ENCODE assay signal across 20 cellular contexts in genomic region chr4:77268108-77268507, GRCh38.
"Had no signal": no experiment of that assay in that cellular context is flagged by ENCODE, and none has a peak within 500 bp of the region (broad histone marks: within the 10 kb centered on the region; RNA-seq: fewer than 3 reads in every experiment).

No MANE protein-coding gene starts in this region.

- ATAC-seq: activated naive CD4-positive, alpha-beta T cell treated with anti-CD3 and anti-CD28 coated beads, Interleukin-2, amount 50 U/mL, for 72 hours; activated T-cell treated with anti-CD3 and anti-CD28 coated beads, Interleukin-2, amount 50 U/mL, for 72 hours; left ventricle myocardium superior; right cardiac atrium; stimulated activated naive B cell treated with anti-CD40 and anti-IgM and Interleukin-4, amounts not matched to agents 10 μg/mL and 1 μg/mL and 100 μg/mL, for 72 hours; upper lobe of right lung had no signal

- H3K36me3 ChIP-seq: breast epithelium, stomach, tibial artery, upper lobe of right lung had no signal

- H3K9me3 ChIP-seq: upper lobe of right lung had no signal

- H3K27me3 ChIP-seq: breast epithelium, stomach, tibial artery, upper lobe of right lung had no signal

- DNase-seq: activated CD4-positive, alpha-beta T cell treated with anti-CD3 and anti-CD28 coated beads for 4 hours; activated CD4-positive, alpha-beta T cell treated with anti-CD3 and anti-CD28 coated beads, Interleukin-2, amount 50 U/mL, for 4 hours; activated CD4-positive, CD25-positive, alpha-beta regulatory T cell; activated naive CD4-positive, alpha-beta T cell; activated T-cell treated with anti-CD3 and anti-CD28 coated beads for 4 hours; activated T-cell treated with anti-CD3 and anti-CD28 coated beads, Interleukin-2, amount 50 U/mL, for 72 hours; dermis blood vessel endothelial cell; effector CD8-positive, alpha-beta T cell; left ventricle myocardium superior; posterior cingulate gyrus; right cardiac atrium; stimulated activated CD4-positive, alpha-beta T cell treated with anti-CD3 and anti-CD28 coated beads, Interleukin-15, amount 100 ng/mL, for 24 hours; stimulated activated CD4-positive, alpha-beta T cell treated with anti-CD3 and anti-CD28 coated beads, Interleukin-2, amount 100 ng/mL, for 24 hours; stimulated activated naive B cell treated with anti-CD40 and anti-IgM and Interleukin-4, amounts not matched to agents 10 μg/mL and 1 μg/mL and 100 μg/mL, for 72 hours; stomach; tibial artery; upper lobe of right lung had no signal

- H3K4me1 ChIP-seq: breast epithelium, stomach, tibial artery, upper lobe of right lung had no signal

- H3K27ac ChIP-seq: breast epithelium, epithelial cell of prostate, stomach, tibial artery, upper lobe of right lung had no signal

- H3K4me3 ChIP-seq: breast epithelium, stomach, tibial artery, upper lobe of right lung had no signal
